7 cellular contexts compared by ENCODE assay signal in genomic region chr13:66847541-66847940, GRCh38.
"Had no signal": no experiment of that assay in that cellular context is flagged by ENCODE, and none has a peak within 500 bp of the region (broad histone marks: within the 10 kb centered on the region; RNA-seq: fewer than 3 reads in every experiment).

No MANE protein-coding gene starts in this region.

- FAIRE-seq: GM12878, GM12891, GM12892, GM18507, GM19239 had no signal

- ATAC-seq: GM12878 had no signal

- DNase-seq: GDM1, GF-D8 had no signal

- H3K4me3 ChIP-seq: GM12878 had no signal
